Comparison of ENCODE assay signal across 8 cellular contexts in genomic region chr5:84255318-84255717, GRCh38.
DNase-seq lines count a peak whose midpoint lies in the region; ATAC-seq and TF ChIP-seq lines count a peak whose summit lies in the region.
"Had no signal": no experiment of that assay in that cellular context is flagged by ENCODE, and none has a peak within 500 bp of the region (broad histone marks: within the 10 kb centered on the region; RNA-seq: fewer than 3 reads in every experiment).

No MANE protein-coding gene starts in this region.

- no peak overlapping the region for H3K4me2 ChIP-seq in KMS-11

- H3K36me3 Mint-ChIP-seq in progenitor cell of endocrine pancreas (ENCODE audit: insufficient read depth), result no peaks in the 10 kb centered on the region

- TF ChIP-seq CTCF in KMS-11 (conservative IDR thresholded peaks at IDR 0.05; ENCODE audit: low read depth, low read length) (peak; percentile 23; the same call in 1 of the 2 replicates), progenitor cell of endocrine pancreas (IDR thresholded peaks at IDR 0.05; ENCODE audit: unreplicated experiment) (peak; percentile 41)

- peaks cover 10% of the 10 kb centered on the region for H3K27me3 Mint-ChIP-seq in progenitor cell of endocrine pancreas

- H3K9me3 Mint-ChIP-seq in progenitor cell of endocrine pancreas (ENCODE audit: low read depth), result no peaks in the 10 kb centered on the region

- no peaks in the 10 kb centered on the region for H3K27me3 ChIP-seq in KMS-11 (ENCODE audit: insufficient read depth, low read depth)
- H3K27me3 ChIP-seq: gastroesophageal sphincter had no signal

- no peak overlapping the region for H2AFZ ChIP-seq in KMS-11 (ENCODE audit: low read depth)

- H3K79me2 ChIP-seq in KMS-11 (ENCODE audit: insufficient read depth, low read depth), result no peaks in the 10 kb centered on the region

- H3K36me3 ChIP-seq in KMS-11 (ENCODE audit: insufficient read depth), result no peaks in the 10 kb centered on the region
- H3K36me3 ChIP-seq: gastroesophageal sphincter had no signal

- H3K27ac ChIP-seq in KMS-11, result no peak overlapping the region
- H3K27ac ChIP-seq: gastroesophageal sphincter had no signal

- no peak overlapping the region for H3K27ac Mint-ChIP-seq in progenitor cell of endocrine pancreas

- no peak overlapping the region for H3K4me3 ChIP-seq in KMS-11 (IDR thresholded peaks at IDR 0.05; ENCODE audit: insufficient read depth, low read depth, low read length)
- H3K4me3 ChIP-seq: gastroesophageal sphincter had no signal

- peaks cover 6% of the 10 kb centered on the region for H3K4me1 Mint-ChIP-seq in progenitor cell of endocrine pancreas (ENCODE audit: low read depth)

- no peak overlapping the region for H3K9ac ChIP-seq in KMS-11

- peak; percentile 43 for ATAC-seq in GM18498 (IDR thresholded peaks at IDR 0.05; ENCODE audit: unreplicated experiment)
- ATAC-seq: gastroesophageal sphincter had no signal

- DNase-seq in astrocyte of the hippocampus (ENCODE audit: low read depth, low spot score) (peak; percentile 25), progenitor cell of endocrine pancreas (ENCODE audit: low spot score, unreplicated experiment) (no peak), NCI-H2227 (lab: John Stamatoyannopoulos, UW; ENCODE audit: unreplicated experiment) (no peak), NCI-H524 treated with DMSO at 0.1 percent for 48 hours (lab: John Stamatoyannopoulos, UW) (no peak)
- DNase-seq in activated naive CD4-positive, alpha-beta T cell treated with anti-CD3 and anti-CD28 coated beads, Interleukin-2, amount 50 U/mL, for 16 hours, result no peak

- H4K20me1 ChIP-seq in KMS-11 (ENCODE audit: insufficient read depth), result no peaks in the 10 kb centered on the region

- no peak overlapping the region for H3K4me3 Mint-ChIP-seq in progenitor cell of endocrine pancreas (ENCODE audit: low read depth)

- no peaks in the 10 kb centered on the region for H3K4me1 ChIP-seq in KMS-11 (ENCODE audit: low read depth, poor library complexity, severe bottlenecking)
- H3K4me1 ChIP-seq: gastroesophageal sphincter had no signal
